Comparison of ENCODE assay signal across 6 cellular contexts in genomic region chr13:102323012-102323411, GRCh38.
"Had no signal": no experiment of that assay in that cellular context is flagged by ENCODE, and none has a peak within 500 bp of the region (broad histone marks: within the 10 kb centered on the region; RNA-seq: fewer than 3 reads in every experiment).

No MANE protein-coding gene starts in this region.

- H2AFZ ChIP-seq: GM23338 had no signal

- DNase-seq: H9, HCEC 1CT, KBM-7 had no signal

- H3K4me3 ChIP-seq: GM23338 had no signal

- H3K27ac ChIP-seq: HL-60 had no signal

- H3K4me2 ChIP-seq: GM23338 had no signal

- ATAC-seq: GM23338, HepG2 had no signal
